Comparison of ENCODE assay signal across 19 cellular contexts in genomic region chr15:58063612-58064011, GRCh38.
"Had no signal": no experiment of that assay in that cellular context is flagged by ENCODE, and none has a peak within 500 bp of the region (broad histone marks: within the 10 kb centered on the region; RNA-seq: fewer than 3 reads in every experiment).

No MANE protein-coding gene starts in this region.

- H3K9me3 ChIP-seq: esophagus muscularis mucosa, psoas muscle, sigmoid colon, suprapubic skin, upper lobe of left lung had no signal

- ATAC-seq: psoas muscle had no signal

- H3K36me3 ChIP-seq: esophagus muscularis mucosa, sigmoid colon, suprapubic skin, upper lobe of left lung had no signal

- DNase-seq: activated CD4-positive, alpha-beta memory T cell treated with anti-CD3 and anti-CD28 coated beads for 36 hours; activated CD4-positive, alpha-beta T cell treated with anti-CD3 and anti-CD28 coated beads for 1 hour; activated gamma-delta T cell; activated T-cell treated with anti-CD3 and anti-CD28 coated beads, Interleukin-2, amount 50 U/mL, for 48 hours; amygdala; dorsolateral prefrontal cortex; foreskin fibroblast; glutamatergic neuron; nucleus accumbens; psoas muscle; sigmoid colon; stimulated activated CD4-positive, alpha-beta T cell treated with anti-CD3 and anti-CD28 coated beads, Interleukin-12 subunit alpha, Interleukin-12 subunit beta, amount 100 ng/mL, for 4 hours; stimulated activated naive CD4-positive, alpha-beta T cell; SW 1271; T-helper 9 cell; upper lobe of left lung had no signal

- H3K4me3 ChIP-seq: psoas muscle, sigmoid colon, suprapubic skin had no signal

- H3K4me3 Mint-ChIP-seq: activated CD4-positive, alpha-beta memory T cell treated with anti-CD3 and anti-CD28 coated beads for 36 hours; activated naive CD8-positive, alpha-beta T cell had no signal

- H3K36me3 Mint-ChIP-seq: activated CD4-positive, alpha-beta memory T cell treated with anti-CD3 and anti-CD28 coated beads for 36 hours; activated naive CD8-positive, alpha-beta T cell had no signal

- H3K9me3 Mint-ChIP-seq: activated CD4-positive, alpha-beta memory T cell treated with anti-CD3 and anti-CD28 coated beads for 36 hours had no signal

- H3K27ac Mint-ChIP-seq: activated CD4-positive, alpha-beta memory T cell treated with anti-CD3 and anti-CD28 coated beads for 36 hours; activated naive CD8-positive, alpha-beta T cell had no signal

- H3K4me1 ChIP-seq: psoas muscle had no signal

- H3K27ac ChIP-seq: dorsolateral prefrontal cortex, esophagus muscularis mucosa, psoas muscle, sigmoid colon, suprapubic skin, upper lobe of left lung had no signal
